Comparison of ENCODE assay signal across 9 cellular contexts in the genomic region with DNA sequence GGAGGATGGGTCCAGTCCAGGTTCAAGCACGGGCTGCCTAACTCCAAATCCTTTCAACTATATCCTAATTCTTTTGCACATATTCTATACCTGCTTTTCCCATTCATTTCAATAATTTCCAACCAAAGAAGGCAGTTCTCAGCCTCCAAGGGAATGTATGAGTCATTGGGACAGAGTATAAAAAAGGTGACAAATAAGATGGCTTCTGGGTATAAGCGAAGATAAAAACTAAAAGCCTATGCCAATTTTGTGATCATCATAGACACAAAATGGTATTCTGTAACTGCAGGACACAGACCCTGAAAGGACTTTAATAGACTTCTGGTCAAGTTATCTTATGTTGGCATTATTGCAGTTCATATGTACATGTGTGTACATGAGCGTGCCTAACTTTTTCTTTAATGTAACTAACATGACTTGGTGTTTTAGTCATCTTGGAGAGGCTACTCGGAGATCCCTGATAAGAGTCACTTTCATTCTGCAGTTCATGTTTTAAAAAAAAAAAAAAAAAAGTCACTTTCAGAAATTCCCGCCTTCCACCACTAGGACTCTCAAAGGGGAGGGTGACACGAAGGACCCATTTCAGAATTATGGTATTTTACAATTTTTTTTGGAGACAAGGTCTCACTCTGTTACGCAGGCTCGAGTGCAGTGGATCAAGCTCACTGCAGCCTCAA. TPM values are rescaled to one million over a fixed set of nuclear protein-coding genes. Genes with fewer than 3 reads are reported as not detected.
A peak's percentile ranks its signal among the peaks of the same experiment; 100 is the strongest.
DNase-seq lines count a peak whose midpoint lies in the region; ATAC-seq, FAIRE-seq and TF ChIP-seq lines count a peak whose summit lies in the region.
"Had no signal": no experiment of that assay in that cellular context is flagged by ENCODE, and none has a peak within 500 bp of the region (broad histone marks: within the 10 kb centered on the region; RNA-seq: fewer than 3 reads in every experiment).

No MANE protein-coding gene starts in this region.

- H3K27ac Mint-ChIP-seq in activated CD4-positive, alpha-beta T cell treated with anti-CD3 and anti-CD28 coated beads, Interleukin-2, amount 10 ng/mL, durations not matched to agents 7 days and 5 days, result peak overlapping the region; percentile 50

- H3K9me2 ChIP-seq in neural cell (ENCODE audit: insufficient read depth, low read length), result no peaks in the 10 kb centered on the region

- TF ChIP-seq EP300 in GM12878 (IDR thresholded peaks at IDR 0.05; ENCODE audit: borderline replicate concordance in 1 of 2, control insufficient read depth in 1 of 2, low read depth in 2 of 2, low read length in 2 of 2) (no peak), neural cell (conservative IDR thresholded peaks at IDR 0.05; ENCODE audit: poor library complexity, severe bottlenecking) (no peak)

- H4K20me1 ChIP-seq in KMS-11 (ENCODE audit: insufficient read depth) (no peaks in the 10 kb centered on the region), GM12878 (ENCODE audit: control insufficient read depth, insufficient read depth) (no peaks in the 10 kb centered on the region; the same call in none of the 2 replicates), neural cell (ENCODE audit: insufficient read depth) (no peaks in the 10 kb centered on the region)

- no peaks in the 10 kb centered on the region for H3K9me3 ChIP-seq in GM12878 (replicated peaks; ENCODE audit: control insufficient read depth, insufficient read depth, low read length)
- no peaks in the 10 kb centered on the region for H3K9me3 ChIP-seq in neural cell (ENCODE audit: low read length)

- peaks cover 34% of the 10 kb centered on the region for H3K4me1 Mint-ChIP-seq in activated CD4-positive, alpha-beta T cell treated with anti-CD3 and anti-CD28 coated beads, Interleukin-2, amount 10 ng/mL, durations not matched to agents 7 days and 5 days

- no peak overlapping the region for H3K4me2 ChIP-seq in KMS-11
- no peak overlapping the region for H3K4me2 ChIP-seq in GM12878 (ENCODE audit: control insufficient read depth, insufficient read depth)
- no peak overlapping the region for H3K4me2 ChIP-seq in neural cell (ENCODE audit: low read length)

- H3K27me3 ChIP-seq in KMS-11 (ENCODE audit: insufficient read depth, low read depth) (no peaks in the 10 kb centered on the region), GM12878 (replicated peaks in 1 of 2; ENCODE audit: control insufficient read depth in 2 of 2, insufficient read depth in 2 of 2, low read length in 1 of 2) (no peaks in the 10 kb centered on the region), neural cell (ENCODE audit: insufficient read depth, low read depth, low read length) (no peaks in the 10 kb centered on the region)

- intact Hi-C loops in GM12878 (cut with micrococcal nuclease; ENCODE audit: unreplicated experiment), result no loop called here

- H2AFZ ChIP-seq in KMS-11 (ENCODE audit: low read depth) (no peak overlapping the region), GM12878 (ENCODE audit: control insufficient read depth, low read depth, low read length) (no peak overlapping the region), neural cell (ENCODE audit: low read depth, low read length) (no peak overlapping the region)

- peaks cover 54% of the 10 kb centered on the region for H3K36me3 Mint-ChIP-seq in activated CD4-positive, alpha-beta T cell treated with anti-CD3 and anti-CD28 coated beads, Interleukin-2, amount 10 ng/mL, durations not matched to agents 7 days and 5 days (ENCODE audit: low read depth)

- WGBS in GM12878 (ENCODE audit: insufficient coverage, insufficient replicate concordance, low lambda C conversion rate, missing lambda C conversion rate), result 83% methylated on average over 8 of the region's 8 CpGs

- H3K4me1 ChIP-seq in KMS-11 (ENCODE audit: low read depth, poor library complexity, severe bottlenecking) (peaks cover 10% of the 10 kb centered on the region), GM12878 (ENCODE audit: control insufficient read depth, insufficient read depth, low read length) (peaks cover 4% of the 10 kb centered on the region; the same call in 1 of the 2 replicates)

- H3K27ac ChIP-seq in KMS-11 (no peak overlapping the region), GM12878 (ENCODE audit: control insufficient read depth, insufficient read depth) (no peak overlapping the region), neural cell (ENCODE audit: low read length) (no peak overlapping the region)

- no peaks in the 10 kb centered on the region for H3K27me3 Mint-ChIP-seq in activated CD4-positive, alpha-beta T cell treated with anti-CD3 and anti-CD28 coated beads, Interleukin-2, amount 10 ng/mL, durations not matched to agents 7 days and 5 days

- H3K9ac ChIP-seq in KMS-11 (no peak overlapping the region), GM12878 (ENCODE audit: control insufficient read depth, insufficient read depth, low read length) (no peak overlapping the region), neural cell (ENCODE audit: low read length) (no peak overlapping the region)

- peaks cover 3% of the 10 kb centered on the region; the same call in 1 of the 2 replicates for H3K36me3 ChIP-seq in KMS-11 (ENCODE audit: insufficient read depth)
- H3K36me3 ChIP-seq in GM12878 (ENCODE audit: control insufficient read depth in 2 of 2, insufficient read depth in 2 of 2, low read length in 1 of 2), result peaks cover 16 to 29% of the 10 kb centered on the region in 2 experiments
- no peaks in the 10 kb centered on the region for H3K36me3 ChIP-seq in neural cell (ENCODE audit: insufficient read depth, low read length)

- TF ChIP-seq POLR2A in GM12878 (IDR thresholded peaks at IDR 0.05; ENCODE audit: low read depth, low read length), result no peak

- TF ChIP-seq CTCF in KMS-11 (conservative IDR thresholded peaks at IDR 0.05; ENCODE audit: low read depth, low read length), result peak; percentile 61
- 0 out of 6 replicates have a peak, but pooled peaks of 1 of the 3 experiments have one; percentile 13 for TF ChIP-seq CTCF in GM12878 (IDR thresholded peaks at IDR 0.05 in 2 of 3, conservative IDR thresholded peaks at IDR 0.05 in 1 of 3; ENCODE audit: control insufficient read depth in 2 of 3, extremely low read depth in 1 of 3, insufficient read depth in 1 of 3, low read depth in 3 of 3, low read length in 3 of 3)
- peak; percentile 34 for TF ChIP-seq CTCF in neural cell (IDR thresholded peaks at IDR 0.05; ENCODE audit: poor library complexity, severe bottlenecking)

- peaks cover 4% of the 10 kb centered on the region; the same call in 1 of the 2 replicates for H3K79me2 ChIP-seq in KMS-11 (ENCODE audit: insufficient read depth, low read depth)
- H3K79me2 ChIP-seq in GM12878 (ENCODE audit: control insufficient read depth, insufficient read depth, low read length), result no peaks in the 10 kb centered on the region; the same call in none of the 2 replicates
- no peaks in the 10 kb centered on the region for H3K79me2 ChIP-seq in neural cell (replicated peaks; ENCODE audit: insufficient read depth, low read length)

- H3K9me3 Mint-ChIP-seq in activated CD4-positive, alpha-beta T cell treated with anti-CD3 and anti-CD28 coated beads, Interleukin-2, amount 10 ng/mL, durations not matched to agents 7 days and 5 days, result no peaks in the 10 kb centered on the region

- no peak overlapping the region for H3K4me3 Mint-ChIP-seq in activated CD4-positive, alpha-beta T cell treated with anti-CD3 and anti-CD28 coated beads, Interleukin-2, amount 10 ng/mL, durations not matched to agents 7 days and 5 days

- no TSS peak for BruUV-seq in GM12878 (replicated peaks; lab: Mats Ljungman, UMichigan)

- RAD21 ChIA-PET in GM12878 (lab: Charles Lee; ENCODE audit: unreplicated experiment), result no interaction called here

- no peaks in the 10 kb centered on the region for H3F3A ChIP-seq in neural cell (ENCODE audit: insufficient read depth, low read length, poor library complexity, severe bottlenecking)

- SMC1A ChIA-PET in GM12878 (lab: Charles Lee; ENCODE audit: uncharacterized antibody, unreplicated experiment), result no interaction called here

- H3K4me3 ChIP-seq in KMS-11 (IDR thresholded peaks at IDR 0.05; ENCODE audit: insufficient read depth, low read depth, low read length) (no peak overlapping the region), GM12878 (no peak overlapping the region), neural cell (ENCODE audit: low read length) (no peak overlapping the region)

- ATAC-seq in GM12878, result no peak
- no peak for ATAC-seq in GM21529 (IDR thresholded peaks at IDR 0.05; ENCODE audit: unreplicated experiment)

- DNase-seq in activated CD4-positive, alpha-beta T cell treated with anti-CD3 and anti-CD28 coated beads, Interleukin-2, amount 10 ng/mL, durations not matched to agents 7 days and 5 days, result no peak
- DNase-seq in activated CD4-positive, alpha-beta T cell treated with anti-CD3 and anti-CD28 coated beads, Interleukin-2, amount 50 U/mL, for 1 hour, result no peak
- DNase-seq in GM12878 (ENCODE audit: low read depth, low spot score) (no peak), NCI-H345 (lab: John Stamatoyannopoulos, UW) (no peak), retina (no peak)

- TF ChIP-seq RAD21 in GM12878 (IDR thresholded peaks at IDR 0.05; ENCODE audit: insufficient read depth, low read depth, low read length) (no peak), neural cell (conservative IDR thresholded peaks at IDR 0.05) (no peak)

- FAIRE-seq in GM12878 (lab: Jason Lieb, UNC), result peak; percentile 7
- FAIRE-seq: D721Med had no signal

- in situ Hi-C loops in GM12878 (cut with MboI), result no loop called here

- CTCF ChIA-PET in activated CD4-positive, alpha-beta T cell treated with anti-CD3 and anti-CD28 coated beads, Interleukin-2, amount 10 ng/mL, durations not matched to agents 7 days and 5 days (lab: Charles Lee), result interaction anchor here (0.6 to 1.3 kb wide), 4 partner anchors 9 to 647 kb away, joined by 3 to 4 read pairs (median 3); no protein-coding TSS in a partner anchor
- CTCF ChIA-PET in GM12878 (lab: Yijun Ruan, JAX), result interaction anchor here (0.6 kb wide), 2 partner anchors 82 to 86 kb away, joined by 3 read pairs; no protein-coding TSS in a partner anchor

- POLR2A ChIA-PET in activated CD4-positive, alpha-beta T cell treated with anti-CD3 and anti-CD28 coated beads, Interleukin-2, amount 10 ng/mL, durations not matched to agents 7 days and 5 days (lab: Charles Lee), result no interaction called here
- POLR2A ChIA-PET in GM12878 (lab: Charles Lee), result interaction anchor here (0.6 to 0.7 kb wide), 2 partner anchors 278 to 1257 kb away, joined by 3 read pairs; no protein-coding TSS in a partner anchor

RNA-seq across cellular contexts. Expression of a gene that starts 17.3 kb away (rescaled TPM):
- total RNA-seq in activated CD4-positive, alpha-beta T cell treated with anti-CD3 and anti-CD28 coated beads, Interleukin-2, amount 10 ng/mL, durations not matched to agents 7 days and 5 days, result 10 to 100 TPM; 29.2 to 32.5 TPM
- total RNA-seq in GM12878 (2013; cell fraction: nucleolus; rRNA removed), result 42.8 and 47.0 TPM in 2 replicates
- total RNA-seq in GM12878 (2014; rRNA removed) (16.7 and 23.9 TPM in 2 replicates), GM12878 (2014; rRNA removed; fragmentation: Illumina TruSeq; extraction: Trizol) (13.4 and 16.0 TPM in 2 replicates), GM12878 (2021) (20.7 and 24.1 TPM in 2 replicates)
- 10.9 TPM for polyA plus RNA-seq in GM12878 (2011; ENCODE audit: low read depth)
- polyA plus RNA-seq in GM12878 (2011; rRNA removed) (11.9 and 21.1 TPM in 2 replicates), GM12878 (2014; fragmentation: Illumina TruSeq; extraction: Trizol) (19.5 and 25.8 TPM in 2 replicates), GM12878 (2014; fragmentation: Nextera tagmentation; extraction: Ambion mirVana) (10 to 100 TPM; 10.5 to 11.4 TPM), GM12878 (2014; rRNA removed) (13.8 and 14.4 TPM in 2 replicates), GM12878 (2016; fragmentation: Nextera tagmentation; extraction: Ambion mirVana) (10 to 100 TPM; 19.6 to 20.8 TPM), neural cell (23.5 and 26.3 TPM in 2 replicates)
- polyA plus RNA-seq in GM12878 (2011; cell fraction: cytosol; rRNA removed), result 15.1 and 18.4 TPM in 2 replicates
- 43.8 and 51.2 TPM in 2 replicates for polyA plus RNA-seq in GM12878 (2011; cell fraction: nucleus; rRNA removed)
- 18.6 and 23.9 TPM in 2 replicates for polyA plus RNA-seq in GM12878 (2012)
- polyA minus RNA-seq in GM12878 (2011; rRNA and poly(A)+ RNA removed), result 21.4 and 26.0 TPM in 2 replicates
- polyA minus RNA-seq in GM12878 (2011; cell fraction: cytosol; rRNA and poly(A)+ RNA removed), result 9.5 and 11.2 TPM in 2 replicates
- 19.2 and 29.9 TPM in 2 replicates for polyA minus RNA-seq in GM12878 (2011; cell fraction: nucleus; rRNA and poly(A)+ RNA removed)
- 30.9 and 36.0 TPM in 2 replicates for polyA minus RNA-seq in neural cell

RNA-seq across cellular contexts. Expression of a gene that starts 45.3 kb away (rescaled TPM):
- total RNA-seq in activated CD4-positive, alpha-beta T cell treated with anti-CD3 and anti-CD28 coated beads, Interleukin-2, amount 10 ng/mL, durations not matched to agents 7 days and 5 days, result not detected
- total RNA-seq in GM12878 (2013; cell fraction: nucleolus; rRNA removed), result 17.7 and 19.0 TPM in 2 replicates
- 1.9 and 2.2 TPM in 2 replicates for total RNA-seq in GM12878 (2014; rRNA removed)
- total RNA-seq in GM12878 (2014; rRNA removed; fragmentation: Illumina TruSeq; extraction: Trizol), result 1.7 and 2.0 TPM in 2 replicates
- total RNA-seq in GM12878 (2021), result 2.3 TPM in 2 replicates
- 0.47 TPM for polyA plus RNA-seq in GM12878 (2011; ENCODE audit: low read depth)
- 12.5 and 14.2 TPM in 2 replicates for polyA plus RNA-seq in GM12878 (2011; rRNA removed)
- polyA plus RNA-seq in GM12878 (2011; cell fraction: cytosol; rRNA removed), result 10.7 and 11.8 TPM in 2 replicates
- 8.3 and 11.2 TPM in 2 replicates for polyA plus RNA-seq in GM12878 (2011; cell fraction: nucleus; rRNA removed)
- polyA plus RNA-seq in GM12878 (2012), result 0.54 and 0.97 TPM in 2 replicates
- polyA plus RNA-seq in GM12878 (2014; fragmentation: Illumina TruSeq; extraction: Trizol), result 1.7 TPM in 2 replicates
- under 1 TPM; 0.47 to 0.69 TPM for polyA plus RNA-seq in GM12878 (2014; fragmentation: Nextera tagmentation; extraction: Ambion mirVana)
- polyA plus RNA-seq in GM12878 (2014; rRNA removed), result 1.5 and 1.6 TPM in 2 replicates
- polyA plus RNA-seq in GM12878 (2016; fragmentation: Nextera tagmentation; extraction: Ambion mirVana), result 1 to 10 TPM; 1.2 to 1.6 TPM
- polyA minus RNA-seq in GM12878 (2011; rRNA and poly(A)+ RNA removed), result 26.0 and 31.7 TPM in 2 replicates
- polyA minus RNA-seq in GM12878 (2011; cell fraction: cytosol; rRNA and poly(A)+ RNA removed), result 4.1 and 4.9 TPM in 2 replicates
- 7.4 and 8.3 TPM in 2 replicates for polyA minus RNA-seq in GM12878 (2011; cell fraction: nucleus; rRNA and poly(A)+ RNA removed)
- polyA plus RNA-seq in neural cell, result 7.7 and 8.1 TPM in 2 replicates
- polyA minus RNA-seq in neural cell, result 12.9 and 14.9 TPM in 2 replicates

RNA-seq across cellular contexts. Expression of a gene that starts 51.5 kb away (rescaled TPM):
- total RNA-seq in activated CD4-positive, alpha-beta T cell treated with anti-CD3 and anti-CD28 coated beads, Interleukin-2, amount 10 ng/mL, durations not matched to agents 7 days and 5 days, result not detected
- total RNA-seq in GM12878 (2013; cell fraction: nucleolus; rRNA removed), result not detected in 2 replicates
- not detected in 2 replicates for total RNA-seq in GM12878 (2014; rRNA removed)
- not detected in 2 replicates for total RNA-seq in GM12878 (2014; rRNA removed; fragmentation: Illumina TruSeq; extraction: Trizol)
- total RNA-seq in GM12878 (2021), result not detected in 2 replicates
- polyA plus RNA-seq in GM12878 (2011; ENCODE audit: low read depth), result not detected
- not detected in 2 replicates for polyA plus RNA-seq in GM12878 (2011; rRNA removed)
- 0.15 TPM in 1 of 2 replicates, not detected in the other for polyA plus RNA-seq in GM12878 (2011; cell fraction: cytosol; rRNA removed)
- not detected in 2 replicates for polyA plus RNA-seq in GM12878 (2011; cell fraction: nucleus; rRNA removed)
- polyA plus RNA-seq in GM12878 (2012), result not detected in 2 replicates
- not detected in 2 replicates for polyA plus RNA-seq in GM12878 (2014; fragmentation: Illumina TruSeq; extraction: Trizol)
- not detected for polyA plus RNA-seq in GM12878 (2014; fragmentation: Nextera tagmentation; extraction: Ambion mirVana)
- not detected in 2 replicates for polyA plus RNA-seq in GM12878 (2014; rRNA removed)
- not detected for polyA plus RNA-seq in GM12878 (2016; fragmentation: Nextera tagmentation; extraction: Ambion mirVana)
- polyA minus RNA-seq in GM12878 (2011; rRNA and poly(A)+ RNA removed), result not detected in 2 replicates
- not detected in 2 replicates for polyA minus RNA-seq in GM12878 (2011; cell fraction: cytosol; rRNA and poly(A)+ RNA removed)
- not detected in 2 replicates for polyA minus RNA-seq in GM12878 (2011; cell fraction: nucleus; rRNA and poly(A)+ RNA removed)
- polyA plus RNA-seq in neural cell, result not detected in 2 replicates
- 1.0 TPM in 1 of 2 replicates, not detected in the other for polyA minus RNA-seq in neural cell
